Comparison of ENCODE assay signal across 14 cellular contexts in the genomic region with DNA sequence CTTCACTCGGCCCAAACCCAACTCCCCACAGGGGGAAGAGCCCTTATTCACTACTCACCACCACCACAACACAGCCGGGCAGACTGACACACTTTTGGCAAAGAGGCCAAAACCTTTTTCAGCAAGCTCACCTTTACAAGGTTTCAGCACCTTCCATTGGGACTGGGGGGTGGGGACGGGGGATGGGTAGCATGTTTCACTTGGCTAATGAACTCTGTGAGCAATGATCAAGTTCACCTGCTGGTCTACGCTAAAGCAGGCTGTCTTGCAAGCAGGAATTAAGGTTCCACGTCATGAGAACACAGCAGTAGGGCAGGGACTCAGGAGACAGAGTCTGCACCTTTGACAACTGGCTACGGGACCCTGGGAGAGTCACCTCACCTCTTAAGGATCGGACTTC. TPM values are rescaled to one million over a fixed set of nuclear protein-coding genes. Genes with fewer than 3 reads are reported as not detected.
DNase-seq lines count a peak whose midpoint lies in the region; ATAC-seq and TF ChIP-seq lines count a peak whose summit lies in the region.
"Had no signal": no experiment of that assay in that cellular context is flagged by ENCODE, and none has a peak within 500 bp of the region (broad histone marks: within the 10 kb centered on the region; RNA-seq: fewer than 3 reads in every experiment).

No MANE protein-coding gene starts in this region.

- TF ChIP-seq CTCF in C4-2B (conservative IDR thresholded peaks at IDR 0.05), result no peak
- TF ChIP-seq CTCF in SU-DHL-6 (IDR thresholded peaks at IDR 0.05; ENCODE audit: insufficient read depth, low read length, poor library complexity, severe bottlenecking), result no peak
- TF ChIP-seq CTCF in psoas muscle (IDR thresholded peaks at IDR 0.05), result no peak
- TF ChIP-seq CTCF in type B pancreatic cell (conservative IDR thresholded peaks at IDR 0.05), result no peak

- H3K4me1 ChIP-seq in esophagus (ENCODE audit: control insufficient read depth in 2 of 2, insufficient read depth in 2 of 2, low read length in 1 of 2), result peaks cover 24 to 48% of the 10 kb centered on the region in 2 donors
- peaks cover 100% of the 10 kb centered on the region for H3K4me1 ChIP-seq in psoas muscle

- H3K4me1 Mint-ChIP-seq in activated T-cell treated with anti-CD3 and anti-CD28 coated beads, Interleukin-2, amount 50 U/mL, for 72 hours (ENCODE audit: low read depth), result peaks cover 99% of the 10 kb centered on the region
- peaks cover 70% of the 10 kb centered on the region for H3K4me1 Mint-ChIP-seq in type B pancreatic cell (ENCODE audit: unreplicated experiment)

- peak overlapping the region; percentile 95 for H3K4me2 ChIP-seq in SU-DHL-6 (ENCODE audit: low read depth, low read length, poor library complexity, severe bottlenecking)

- H3K27ac Mint-ChIP-seq in activated T-cell treated with anti-CD3 and anti-CD28 coated beads, Interleukin-2, amount 50 U/mL, for 72 hours, result no peak overlapping the region
- H3K27ac Mint-ChIP-seq in type B pancreatic cell, result no peak overlapping the region
- H3K27ac Mint-ChIP-seq: T-helper 2 cell treated with Interferon-gamma antibody and Interleukin-4, amounts not matched to agents 5 μg/mL and 100 μg/mL, for 36 hours had no signal

- peaks cover 4% of the 10 kb centered on the region; the same call in 1 of the 2 replicates for H4K20me1 ChIP-seq in SU-DHL-6 (ENCODE audit: low read depth, low read length)

- H3K4me3 ChIP-seq in SU-DHL-6 (ENCODE audit: insufficient read depth, low read length, poor library complexity, severe bottlenecking) (peak overlapping the region; percentile 26), esophagus (ENCODE audit: low read depth in 1 of 2, low read length in 2 of 2) (no peak overlapping the region), psoas muscle (no peak overlapping the region)

- DNase-seq in psoas muscle, result no peak
- no peak for DNase-seq in activated T-cell treated with anti-CD3 and anti-CD28 coated beads, Interleukin-2, amount 50 U/mL, for 72 hours
- DNase-seq in stimulated activated CD4-positive, alpha-beta T cell treated with anti-CD3 and anti-CD28 coated beads, Interleukin-4, amount 100 ng/mL, for 4 hours, result no peak
- DNase-seq in type B pancreatic cell (ENCODE audit: extremely low spot score, unreplicated experiment), result no peak
- DNase-seq in NCI-H2171 treated with DMSO at 0.1 percent for 48 hours (lab: John Stamatoyannopoulos, UW), result no peak
- DNase-seq: activated T-cell treated with anti-CD3 and anti-CD28 coated beads, Interleukin-2, amount 50 U/mL, for 1 hour; effector CD4-positive, alpha-beta T cell; MV-4-11; NCI-H774; retina had no signal

- H3F3A ChIP-seq in SU-DHL-6 (ENCODE audit: insufficient read depth), result peaks cover 34% of the 10 kb centered on the region

- H3K36me3 ChIP-seq in SU-DHL-6 (ENCODE audit: low read length) (no peaks in the 10 kb centered on the region), esophagus (ENCODE audit: control insufficient read depth in 2 of 2, insufficient read depth in 2 of 2, low read length in 1 of 2) (peaks cover 0 to 6% of the 10 kb centered on the region in 2 donors), psoas muscle (ENCODE audit: insufficient read depth in 1 of 2, low read depth in 1 of 2) (no peaks in the 10 kb centered on the region)

- peak in 1 of 4 donors; percentile 3 for ATAC-seq in psoas muscle
- no peak for ATAC-seq in activated T-cell treated with anti-CD3 and anti-CD28 coated beads, Interleukin-2, amount 50 U/mL, for 72 hours (replicated peaks in 1 of 2)

- 34 to 38% methylated on average over 7 of the region's 7 CpGs for WGBS in esophagus, 2 donors
- WGBS in psoas muscle, 3 donors, result 39 to 61% (median 40%) methylated on average over 7 of the region's 7 CpGs

- H3K27ac ChIP-seq in C4-2B, result peak overlapping the region; percentile 73
- H3K27ac ChIP-seq in SU-DHL-6 (ENCODE audit: low read depth, low read length), result peak overlapping the region; percentile 97
- H3K27ac ChIP-seq in esophagus (ENCODE audit: low read depth in 2 of 2, low read length in 1 of 2), result peak overlapping the region; percentile 80
- H3K27ac ChIP-seq in psoas muscle, result peak overlapping the region; percentile 95

- H3K9me2 ChIP-seq in SU-DHL-6 (replicated peaks; ENCODE audit: insufficient read depth, low read length), result no peaks in the 10 kb centered on the region

- peak overlapping the region; percentile 98 for H3K9ac ChIP-seq in SU-DHL-6 (ENCODE audit: low read length)

- intact Hi-C loops in psoas muscle (cut with DNase I), result loop anchor here (5.0 to 10.0 kb wide), 3 partner anchors 35 to 90 kb away; no protein-coding TSS in a partner anchor

- no peaks in the 10 kb centered on the region for H3K9me3 ChIP-seq in SU-DHL-6 (ENCODE audit: insufficient read depth, low read length)
- no peaks in the 10 kb centered on the region for H3K9me3 ChIP-seq in esophagus (ENCODE audit: control insufficient read depth in 2 of 2, insufficient read depth in 1 of 2, low read depth in 1 of 2, low read length in 1 of 2)
- H3K9me3 ChIP-seq in psoas muscle, result no peaks in the 10 kb centered on the region

- peaks cover 4 to 6% of the 10 kb centered on the region in 2 donors for H3K36me3 Mint-ChIP-seq in activated T-cell treated with anti-CD3 and anti-CD28 coated beads, Interleukin-2, amount 50 U/mL, for 72 hours (ENCODE audit: insufficient read depth in 2 of 2)
- peaks cover 9% of the 10 kb centered on the region for H3K36me3 Mint-ChIP-seq in type B pancreatic cell

- peaks cover 15% of the 10 kb centered on the region for H3K27me3 Mint-ChIP-seq in activated T-cell treated with anti-CD3 and anti-CD28 coated beads, Interleukin-2, amount 50 U/mL, for 72 hours (ENCODE audit: low read depth)
- no peaks in the 10 kb centered on the region for H3K27me3 Mint-ChIP-seq in type B pancreatic cell

- no peak overlapping the region for H2AFZ ChIP-seq in SU-DHL-6 (ENCODE audit: low read depth, low read length, severe bottlenecking)

- H3K79me2 ChIP-seq in SU-DHL-6 (ENCODE audit: insufficient read depth, low read length), result peaks cover 100% of the 10 kb centered on the region

- no peaks in the 10 kb centered on the region for H3K9me3 Mint-ChIP-seq in activated T-cell treated with anti-CD3 and anti-CD28 coated beads, Interleukin-2, amount 50 U/mL, for 72 hours
- H3K9me3 Mint-ChIP-seq in type B pancreatic cell, result no peaks in the 10 kb centered on the region
- H3K9me3 Mint-ChIP-seq: T-helper 2 cell treated with Interferon-gamma antibody and Interleukin-4, amounts not matched to agents 5 μg/mL and 100 μg/mL, for 36 hours had no signal

- no peak overlapping the region for H3K4me3 Mint-ChIP-seq in activated T-cell treated with anti-CD3 and anti-CD28 coated beads, Interleukin-2, amount 50 U/mL, for 72 hours
- no peak overlapping the region for H3K4me3 Mint-ChIP-seq in type B pancreatic cell
- H3K4me3 Mint-ChIP-seq: T-helper 2 cell treated with Interferon-gamma antibody and Interleukin-4, amounts not matched to agents 5 μg/mL and 100 μg/mL, for 36 hours had no signal

- H3K27me3 ChIP-seq in SU-DHL-6 (ENCODE audit: low read length), result no peaks in the 10 kb centered on the region
- H3K27me3 ChIP-seq in esophagus (ENCODE audit: control insufficient read depth in 1 of 2, insufficient read depth in 2 of 2, low read length in 2 of 2), result no peaks in the 10 kb centered on the region
- H3K27me3 ChIP-seq in psoas muscle (ENCODE audit: insufficient read depth in 3 of 3, low read length in 2 of 3), result no peaks in the 10 kb centered on the region

RNA-seq across cellular contexts. Expression of gene FAM53B, which starts 7.0 kb away (rescaled TPM):
- 10 to 100 TPM in 1 of 2 donors, 1 to 10 TPM in 1; 9.0 to 16.8 TPM for polyA plus RNA-seq in esophagus
- 100 to 1,000 TPM in 1 of 4 donors, 10 to 100 TPM in 3; 31.0 to 142 (median 43.1) TPM for total RNA-seq in psoas muscle
- 100 to 1,000 TPM in 1 of 3 donors, 10 to 100 TPM in 2; 34.9 to 178 (median 55.8) TPM for polyA plus RNA-seq in psoas muscle
- total RNA-seq in activated T-cell treated with anti-CD3 and anti-CD28 coated beads, Interleukin-2, amount 50 U/mL, for 72 hours, result 10 to 100 TPM; 30.0 to 37.7 TPM
- total RNA-seq in type B pancreatic cell (ENCODE audit: low replicate concordance), result 25.9 and 35.9 TPM in 2 replicates

RNA-seq across cellular contexts. Expression of gene EEF1AKMT2, which starts 54.5 kb away (rescaled TPM):
- polyA plus RNA-seq in esophagus (10 to 100 TPM in 1 of 2 donors, 1 to 10 TPM in 1; 7.1 to 15.3 TPM), psoas muscle (10 to 100 TPM in 1 of 3 donors, 1 to 10 TPM in 2; 3.3 to 10.6 (median 3.5) TPM)
- total RNA-seq in psoas muscle (10 to 100 TPM in 1 of 4 donors, 1 to 10 TPM in 3; 7.6 to 11.9 (median 9.5) TPM), type B pancreatic cell (ENCODE audit: low replicate concordance) (18.7 and 18.8 TPM in 2 replicates)
- 10 to 100 TPM; 25.4 to 29.4 TPM for total RNA-seq in activated T-cell treated with anti-CD3 and anti-CD28 coated beads, Interleukin-2, amount 50 U/mL, for 72 hours
